ENCODE assay signal across 22 cellular contexts in the genomic region with DNA sequence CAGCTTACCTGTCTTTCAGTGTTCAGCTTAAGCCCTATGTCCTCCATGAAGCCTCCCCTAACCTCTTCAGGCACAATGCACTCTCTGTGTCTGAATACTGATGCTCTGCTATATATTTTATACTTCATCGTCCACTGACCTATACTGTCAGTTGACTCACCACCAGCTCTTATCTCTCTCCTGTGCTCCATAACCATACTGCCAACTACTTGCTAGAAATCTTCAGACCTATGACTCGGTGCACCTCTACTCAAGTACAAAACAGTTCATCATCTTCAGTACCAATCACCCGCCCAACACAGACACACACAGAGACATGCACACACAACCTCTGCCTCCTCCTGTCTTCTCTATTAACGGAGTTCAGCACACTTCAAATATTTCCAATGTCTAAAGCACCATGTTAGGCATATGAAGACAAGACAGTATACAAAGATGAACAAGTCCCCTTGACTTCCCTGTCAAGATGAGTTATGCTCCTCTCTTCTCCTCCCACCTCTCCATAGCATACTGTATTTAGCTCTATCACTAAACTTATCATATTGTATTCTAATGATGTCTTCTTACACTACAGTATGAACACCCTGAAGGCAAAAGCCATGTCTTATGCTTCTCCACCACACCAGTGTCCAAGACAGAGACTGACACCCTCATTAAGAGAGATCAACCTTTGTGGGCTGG. TPM values are rescaled to one million over a fixed set of nuclear protein-coding genes. Genes with fewer than 3 reads are reported as not detected.
DNase-seq lines count a peak whose midpoint lies in the region; ATAC-seq, FAIRE-seq and TF ChIP-seq lines count a peak whose summit lies in the region.
"Had no signal": no experiment of that assay in that cellular context is flagged by ENCODE, and none has a peak within 500 bp of the region (broad histone marks: within the 10 kb centered on the region; RNA-seq: fewer than 3 reads in every experiment).

No MANE protein-coding gene starts in this region.

- peaks cover 51% of the 10 kb centered on the region for H3K36me3 Mint-ChIP-seq in activated CD8-positive, alpha-beta memory T cell treated with anti-CD3 and anti-CD28 coated beads, Interleukin-2, amount 10 ng/mL, durations not matched to agents 7 days and 5 days
- peaks cover 34 to 38% of the 10 kb centered on the region in 2 donors for H3K36me3 Mint-ChIP-seq in CD14-positive monocyte
- H3K36me3 Mint-ChIP-seq in activated B cell treated with CpG ODN at 0.5 μM for 24 hours (ENCODE audit: low read depth): peaks cover 31% of the 10 kb centered on the region

- no peak for DNase-seq in activated CD8-positive, alpha-beta memory T cell treated with anti-CD3 and anti-CD28 coated beads, Interleukin-2, amount 10 ng/mL, durations not matched to agents 7 days and 5 days
- DNase-seq in activated CD8-positive, alpha-beta memory T cell treated with anti-CD3 and anti-CD28 coated beads, Interleukin-2, amount 50 U/mL, for 48 hours: no peak
- DNase-seq in CD14-positive monocyte (ENCODE audit: low spot score) (no peak), activated B cell treated with CpG ODN at 0.5 μM for 24 hours (no peak), K562 (ENCODE audit: extremely low read depth in 1 of 4, low spot score in 3 of 4) (no peak), ureter (ENCODE audit: low spot score) (no peak)
- DNase-seq: BE2C; CD4-positive, alpha-beta memory T cell; DMS153; IMR-90; NCI-H1105; NCI-H146; NCI-H2029 treated with DMSO at 0.1 percent for 48 hours; NCI-H226; NCI-H524; NCI-H774 had no signal

- TF ChIP-seq CTCF in CD14-positive monocyte (IDR thresholded peaks at IDR 0.05) (no peak), activated B cell treated with CpG ODN at 0.5 μM for 24 hours (IDR thresholded peaks at IDR 0.05) (no peak), K562 (IDR thresholded peaks at IDR 0.05 in 2 of 3, conservative IDR thresholded peaks at IDR 0.05 in 1 of 3; ENCODE audit: insufficient read depth in 2 of 3, low read depth in 1 of 3, low read length in 3 of 3) (no peak)

- no peak for TF ChIP-seq POLR2A in K562 (conservative IDR thresholded peaks at IDR 0.05)

- H3K27ac ChIP-seq in K562 (ENCODE audit: extremely low read depth, low read depth, low read length): no peak overlapping the region
- H3K27ac ChIP-seq: A549 had no signal

- intact Hi-C loops in CD14-positive monocyte (cut with micrococcal nuclease) (no loop called here), activated B cell treated with CpG ODN at 0.5 μM for 24 hours (cut with micrococcal nuclease) (no loop called here), K562 (cut with micrococcal nuclease) (no loop called here)

- CTCF ChIA-PET in activated CD8-positive, alpha-beta memory T cell treated with anti-CD3 and anti-CD28 coated beads, Interleukin-2, amount 10 ng/mL, durations not matched to agents 7 days and 5 days (lab: Charles Lee): interaction anchor here (1.5 kb wide), 1 partner anchor 27 kb away, joined by 3 read pairs; no protein-coding TSS in a partner anchor
- CTCF ChIA-PET in activated B cell treated with CpG ODN at 0.5 μM for 24 hours (lab: Charles Lee) (no interaction called here), K562 (lab: Yijun Ruan, JAX; ENCODE audit: low intra/inter-chr PET ratio) (no interaction called here)

- no peak overlapping the region for H2AFZ ChIP-seq in K562 (ENCODE audit: low read depth, low read length)
- H2AFZ ChIP-seq: GM23338 had no signal

- H3K9me3 Mint-ChIP-seq in activated CD8-positive, alpha-beta memory T cell treated with anti-CD3 and anti-CD28 coated beads, Interleukin-2, amount 10 ng/mL, durations not matched to agents 7 days and 5 days (ENCODE audit: low read depth): no peaks in the 10 kb centered on the region
- H3K9me3 Mint-ChIP-seq in CD14-positive monocyte: peaks cover 0 to 1% (median 0%) of the 10 kb centered on the region in 7 donors
- no peaks in the 10 kb centered on the region for H3K9me3 Mint-ChIP-seq in activated B cell treated with CpG ODN at 0.5 μM for 24 hours
- H3K9me3 Mint-ChIP-seq: CD4-positive, alpha-beta memory T cell; GM23338 had no signal

- POLR2A ChIA-PET in activated B cell treated with CpG ODN at 0.5 μM for 24 hours (lab: Charles Lee): no interaction called here
- POLR2A ChIA-PET in K562 (lab: Yijun Ruan, JAX): interaction anchor here (1.5 kb wide), 1 partner anchor 13 kb away, joined by 4 read pairs; no protein-coding TSS in a partner anchor

- no peak overlapping the region for H3K4me3 Mint-ChIP-seq in activated CD8-positive, alpha-beta memory T cell treated with anti-CD3 and anti-CD28 coated beads, Interleukin-2, amount 10 ng/mL, durations not matched to agents 7 days and 5 days
- H3K4me3 Mint-ChIP-seq in CD14-positive monocyte: no peak overlapping the region
- H3K4me3 Mint-ChIP-seq in activated B cell treated with CpG ODN at 0.5 μM for 24 hours: no peak overlapping the region
- H3K4me3 Mint-ChIP-seq: CD4-positive, alpha-beta memory T cell; GM23338 had no signal

- H3K4me2 ChIP-seq in K562 (ENCODE audit: insufficient read depth, low read length): no peak overlapping the region
- H3K4me2 ChIP-seq: A549, GM23338 had no signal

- TF ChIP-seq EP300 in K562 (IDR thresholded peaks at IDR 0.05; ENCODE audit: low read length): no peak

- in situ Hi-C loops in K562 (cut with MboI): no loop called here

- H3K4me1 ChIP-seq in K562 (replicated peaks in 1 of 2; ENCODE audit: control insufficient read depth in 2 of 2, insufficient read depth in 2 of 2, low read length in 2 of 2): peaks cover 0 to 13% of the 10 kb centered on the region in 2 experiments; a peak in 4 of 5 replicates
- H3K4me1 ChIP-seq: A549, BE2C, HAP-1 had no signal

- no peaks in the 10 kb centered on the region for H3K79me2 ChIP-seq in K562 (ENCODE audit: control insufficient read depth, insufficient read depth, low read length)

- H3K9me1 ChIP-seq in K562 (ENCODE audit: control insufficient read depth, insufficient read depth, low read length): no peaks in the 10 kb centered on the region

- no peak for ATAC-seq in activated CD8-positive, alpha-beta memory T cell treated with anti-CD3 and anti-CD28 coated beads, Interleukin-2, amount 10 ng/mL, durations not matched to agents 7 days and 5 days
- ATAC-seq in activated B cell treated with CpG ODN at 0.5 μM for 24 hours (ENCODE audit: low read depth): no peak
- ATAC-seq in K562: no peak
- no peak for ATAC-seq in HG02970 (IDR thresholded peaks at IDR 0.05; ENCODE audit: low FRiP score, unreplicated experiment)
- no peak for ATAC-seq in HG03378 (IDR thresholded peaks at IDR 0.05; ENCODE audit: unreplicated experiment)
- ATAC-seq: A549, GM23338, Panc1 had no signal

- WGBS in K562 (ENCODE audit: insufficient coverage, low coverage, missing lambda C conversion rate): 35% methylated on average over 4 of the region's 4 CpGs

- H4K20me1 ChIP-seq in K562 (replicated peaks; ENCODE audit: control insufficient read depth, insufficient read depth, low read length): no peaks in the 10 kb centered on the region

- no TSS peak for BruUV-seq in K562 (replicated peaks; lab: Mats Ljungman, UMichigan)

- no peaks in the 10 kb centered on the region for H3K36me3 ChIP-seq in K562 (ENCODE audit: control insufficient read depth, insufficient read depth, low read length)
- H3K36me3 ChIP-seq: BE2C, HAP-1 had no signal

- H3K27me3 ChIP-seq in K562 (ENCODE audit: control insufficient read depth in 2 of 2, insufficient read depth in 2 of 2, low read length in 2 of 2): no peaks in the 10 kb centered on the region
- H3K27me3 ChIP-seq: BE2C had no signal

- peak overlapping the region; percentile 2 for H3K27ac Mint-ChIP-seq in activated CD8-positive, alpha-beta memory T cell treated with anti-CD3 and anti-CD28 coated beads, Interleukin-2, amount 10 ng/mL, durations not matched to agents 7 days and 5 days
- H3K27ac Mint-ChIP-seq in CD14-positive monocyte (peak overlapping the region in 4 of 7 donors; percentile 3 to 46 (median 26)), activated B cell treated with CpG ODN at 0.5 μM for 24 hours (peak overlapping the region; percentile 16)
- H3K27ac Mint-ChIP-seq: GM23338 had no signal

- no peak for FAIRE-seq in K562 (lab: Jason Lieb, UNC)

- no peaks in the 10 kb centered on the region for H3K27me3 Mint-ChIP-seq in activated CD8-positive, alpha-beta memory T cell treated with anti-CD3 and anti-CD28 coated beads, Interleukin-2, amount 10 ng/mL, durations not matched to agents 7 days and 5 days
- peaks cover 0 to 4% (median 0%) of the 10 kb centered on the region in 3 donors for H3K27me3 Mint-ChIP-seq in CD14-positive monocyte (ENCODE audit: low read depth in 3 of 3)
- H3K27me3 Mint-ChIP-seq in activated B cell treated with CpG ODN at 0.5 μM for 24 hours: no peaks in the 10 kb centered on the region
- H3K27me3 Mint-ChIP-seq: CD4-positive, alpha-beta memory T cell had no signal

- H3K4me1 Mint-ChIP-seq in activated CD8-positive, alpha-beta memory T cell treated with anti-CD3 and anti-CD28 coated beads, Interleukin-2, amount 10 ng/mL, durations not matched to agents 7 days and 5 days: peaks cover 22% of the 10 kb centered on the region
- H3K4me1 Mint-ChIP-seq in CD14-positive monocyte: peaks cover 24% of the 10 kb centered on the region
- H3K4me1 Mint-ChIP-seq in activated B cell treated with CpG ODN at 0.5 μM for 24 hours: peaks cover 28% of the 10 kb centered on the region
- H3K4me1 Mint-ChIP-seq: GM23338 had no signal

- H3K9ac ChIP-seq in K562 (ENCODE audit: insufficient read depth in 1 of 2, low read depth in 2 of 2, low read length in 2 of 2): no peak overlapping the region

- H3K4me3 ChIP-seq in K562: no peak overlapping the region
- H3K4me3 ChIP-seq: A549, GM23338, HAP-1 had no signal

- H3K9me3 ChIP-seq in K562 (replicated peaks; ENCODE audit: control insufficient read depth, insufficient read depth, low read depth, low read length): no peaks in the 10 kb centered on the region
- H3K9me3 ChIP-seq: A549, BE2C, HAP-1 had no signal

- no peak for TF ChIP-seq RAD21 in K562 (CRISPR knock-in tag; conservative IDR thresholded peaks at IDR 0.05 in 1 of 2, IDR thresholded peaks at IDR 0.05 in 1 of 2)

RNA-seq across cellular contexts. Expression of gene ARHGEF6, which starts 42.5 kb away (rescaled TPM):
- total RNA-seq in activated CD8-positive, alpha-beta memory T cell treated with anti-CD3 and anti-CD28 coated beads, Interleukin-2, amount 10 ng/mL, durations not matched to agents 7 days and 5 days: 100 to 1,000 TPM; 108 to 126 TPM
- polyA plus RNA-seq in CD14-positive monocyte: 10 to 100 TPM; 51.4 to 79.2 TPM
- 32.4 and 33.0 TPM in 2 replicates for total RNA-seq in activated B cell treated with CpG ODN at 0.5 μM for 24 hours
- 2.3 and 4.7 TPM in 2 replicates for total RNA-seq in K562 (2011; cell fraction: chromatin; rRNA removed; ENCODE audit: low replicate concordance)
- 1.3 TPM in 2 replicates for total RNA-seq in K562 (2011; cell fraction: nucleolus; rRNA removed)
- 2.0 and 4.1 TPM in 2 replicates for total RNA-seq in K562 (2011; cell fraction: nucleoplasm; rRNA removed)
- total RNA-seq in K562 (2014; rRNA removed): 7.4 and 9.5 TPM in 2 replicates
- 14.3 and 15.9 TPM in 2 replicates for total RNA-seq in K562 (2014; rRNA removed; fragmentation: Illumina TruSeq; extraction: Trizol)
- 20.7 and 22.1 TPM in 2 replicates for total RNA-seq in K562 (2015; rRNA removed; fragmentation: Illumina TruSeq; extraction: Trizol)
- 10.4 and 10.9 TPM in 2 replicates for total RNA-seq in K562 (2021)
- 15.1 and 15.3 TPM in 2 replicates for polyA plus RNA-seq in K562 (2011; rRNA removed)
- polyA plus RNA-seq in K562 (2011; cell fraction: cytosol; rRNA removed): 4.4 and 8.8 TPM in 2 replicates
- polyA plus RNA-seq in K562 (2011; cell fraction: nucleus; rRNA removed): 8.9 and 13.1 TPM in 2 replicates
- polyA plus RNA-seq in K562 (2012): 24.2 and 44.4 TPM in 2 replicates
- 15.2 and 18.0 TPM in 2 replicates for polyA plus RNA-seq in K562 (2014; fragmentation: Illumina TruSeq; extraction: Trizol)
- polyA plus RNA-seq in K562 (2014; fragmentation: Nextera tagmentation; extraction: Ambion mirVana): 1 to 10 TPM; 2.9 to 5.0 TPM
- 13.3 and 14.1 TPM in 2 replicates for polyA plus RNA-seq in K562 (2014; rRNA removed)
- polyA minus RNA-seq in K562 (2011; rRNA and poly(A)+ RNA removed): 13.3 and 15.4 TPM in 2 replicates
- 4.0 and 5.6 TPM in 2 replicates for polyA minus RNA-seq in K562 (2011; cell fraction: cytosol; rRNA and poly(A)+ RNA removed)
- 2.4 and 7.1 TPM in 2 replicates for polyA minus RNA-seq in K562 (2011; cell fraction: nucleus; rRNA and poly(A)+ RNA removed)
- total RNA-seq in ureter: 13.3 TPM
